Comparison of ENCODE assay signal across 3 cellular contexts in the genomic region with DNA sequence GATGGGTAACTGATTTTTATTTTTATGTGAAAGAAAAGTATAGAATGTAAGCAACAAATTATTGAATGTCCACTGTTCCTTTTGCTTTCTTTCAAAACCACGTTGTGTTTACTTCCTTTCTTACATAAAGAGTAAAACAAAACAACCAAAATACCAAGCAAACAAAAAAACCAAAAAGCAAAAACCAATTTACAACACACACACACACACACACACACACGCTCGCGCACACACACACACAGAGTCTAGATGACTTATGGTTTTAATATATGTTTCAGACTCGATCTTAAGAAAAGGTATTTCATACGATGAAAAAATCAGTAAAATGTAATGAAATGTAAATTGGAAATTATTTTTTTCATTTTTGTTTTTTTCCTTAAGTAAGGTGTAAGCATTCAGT.
TF ChIP-seq lines count a peak whose summit lies in the region.

No MANE protein-coding gene starts in this region.

TF ChIP-seq in WTC11, 78 proteins besides CTCF, POLR2A, EP300 and RAD21 (continues in another document):
- TF ChIP-seq, protein P1, sequence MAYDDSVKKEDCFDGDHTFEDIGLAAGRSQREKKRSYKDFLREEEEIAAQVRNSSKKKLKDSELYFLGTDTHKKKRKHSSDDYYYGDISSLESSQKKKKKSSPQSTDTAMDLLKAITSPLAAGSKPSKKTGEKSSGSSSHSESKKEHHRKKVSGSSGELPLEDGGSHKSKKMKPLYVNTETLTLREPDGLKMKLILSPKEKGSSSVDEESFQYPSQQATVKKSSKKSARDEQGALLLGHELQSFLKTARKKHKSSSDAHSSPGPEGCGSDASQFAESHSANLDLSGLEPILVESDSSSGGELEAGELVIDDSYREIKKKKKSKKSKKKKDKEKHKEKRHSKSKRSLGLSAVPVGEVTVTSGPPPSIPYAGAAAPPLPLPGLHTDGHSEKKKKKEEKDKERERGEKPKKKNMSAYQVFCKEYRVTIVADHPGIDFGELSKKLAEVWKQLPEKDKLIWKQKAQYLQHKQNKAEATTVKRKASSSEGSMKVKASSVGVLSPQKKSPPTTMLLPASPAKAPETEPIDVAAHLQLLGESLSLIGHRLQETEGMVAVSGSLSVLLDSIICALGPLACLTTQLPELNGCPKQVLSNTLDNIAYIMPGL (CRISPR knock-in tag; IDR thresholded peaks at IDR 0.05): no peak
- TF ChIP-seq CREB1 (CRISPR knock-in tag; IDR thresholded peaks at IDR 0.05) (no peak), ZBTB43 (CRISPR knock-in tag; IDR thresholded peaks at IDR 0.05) (no peak), SOX15 (CRISPR knock-in tag; IDR thresholded peaks at IDR 0.05) (no peak), ZNF281 (CRISPR knock-in tag; IDR thresholded peaks at IDR 0.05) (no peak)
- TF ChIP-seq, protein P2, sequence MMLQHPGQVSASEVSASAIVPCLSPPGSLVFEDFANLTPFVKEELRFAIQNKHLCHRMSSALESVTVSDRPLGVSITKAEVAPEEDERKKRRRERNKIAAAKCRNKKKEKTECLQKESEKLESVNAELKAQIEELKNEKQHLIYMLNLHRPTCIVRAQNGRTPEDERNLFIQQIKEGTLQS (CRISPR knock-in tag; conservative IDR thresholded peaks at IDR 0.05): no peak

TF ChIP-seq in endothelial cell of umbilical vein, 7 proteins besides CTCF, POLR2A, EP300 and RAD21 (continued from another document):
- no peak for TF ChIP-seq FOS (IDR thresholded peaks at IDR 0.05; ENCODE audit: borderline replicate concordance, insufficient read depth, low read length)
- TF ChIP-seq, protein P3, sequence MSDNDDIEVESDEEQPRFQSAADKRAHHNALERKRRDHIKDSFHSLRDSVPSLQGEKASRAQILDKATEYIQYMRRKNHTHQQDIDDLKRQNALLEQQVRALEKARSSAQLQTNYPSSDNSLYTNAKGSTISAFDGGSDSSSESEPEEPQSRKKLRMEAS (IDR thresholded peaks at IDR 0.05; ENCODE audit: insufficient read depth, insufficient read length): no peak
- no peak for TF ChIP-seq MYC (IDR thresholded peaks at IDR 0.05; ENCODE audit: low read depth, low read length)
- no peak for TF ChIP-seq EZH2 (IDR thresholded peaks at IDR 0.05; ENCODE audit: borderline replicate concordance, low read depth, low read length, severe bottlenecking)
- no peak for TF ChIP-seq POLR2AphosphoS5 (IDR thresholded peaks at IDR 0.05; ENCODE audit: insufficient read depth, low read depth, low read length)

TF ChIP-seq in HepG2, 621 proteins besides CTCF, POLR2A, EP300 and RAD21:
- TF ChIP-seq, protein P4, sequence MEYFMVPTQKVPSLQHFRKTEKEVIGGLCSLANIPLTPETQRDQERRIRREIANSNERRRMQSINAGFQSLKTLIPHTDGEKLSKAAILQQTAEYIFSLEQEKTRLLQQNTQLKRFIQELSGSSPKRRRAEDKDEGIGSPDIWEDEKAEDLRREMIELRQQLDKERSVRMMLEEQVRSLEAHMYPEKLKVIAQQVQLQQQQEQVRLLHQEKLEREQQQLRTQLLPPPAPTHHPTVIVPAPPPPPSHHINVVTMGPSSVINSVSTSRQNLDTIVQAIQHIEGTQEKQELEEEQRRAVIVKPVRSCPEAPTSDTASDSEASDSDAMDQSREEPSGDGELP (IDR thresholded peaks at IDR 0.05; ENCODE audit: borderline replicate concordance, low read depth): no peak
- TF ChIP-seq PREB (CRISPR knock-in tag; IDR thresholded peaks at IDR 0.05): no peak
- TF ChIP-seq KLF13 (CRISPR knock-in tag; IDR thresholded peaks at IDR 0.05): no peak
- TF ChIP-seq MXI1 (IDR thresholded peaks at IDR 0.05; ENCODE audit: borderline replicate concordance, low read depth, low read length): no peak
- TF ChIP-seq ZNF878 (CRISPR knock-in tag; IDR thresholded peaks at IDR 0.05): no peak
- no peak for TF ChIP-seq ZFYVE20 (CRISPR knock-in tag; IDR thresholded peaks at IDR 0.05; ENCODE audit: borderline replicate concordance, low read depth)
- no peak for TF ChIP-seq POLR2G (IDR thresholded peaks at IDR 0.05; ENCODE audit: low read depth, low read length)
- TF ChIP-seq AGO2 (optimal IDR thresholded peaks at IDR 0.05; ENCODE audit: low read depth, low read length): no peak
- no peak for TF ChIP-seq ZFAT (CRISPR knock-in tag; conservative IDR thresholded peaks at IDR 0.05)
- TF ChIP-seq NFE2L1 (CRISPR knock-in tag; IDR thresholded peaks at IDR 0.05; ENCODE audit: borderline replicate concordance): no peak
- TF ChIP-seq KMT2A (CRISPR knock-in tag; IDR thresholded peaks at IDR 0.05): no peak
- TF ChIP-seq ZNF235 (CRISPR knock-in tag; IDR thresholded peaks at IDR 0.05; ENCODE audit: borderline replicate concordance): no peak
- no peak for TF ChIP-seq NFYB (CRISPR knock-in tag; IDR thresholded peaks at IDR 0.05)
- no peak for TF ChIP-seq POGZ (CRISPR knock-in tag; IDR thresholded peaks at IDR 0.05)
- no peak for TF ChIP-seq ZNF766 (CRISPR knock-in tag; IDR thresholded peaks at IDR 0.05; ENCODE audit: borderline replicate concordance)
- no peak for TF ChIP-seq GFI1 (CRISPR knock-in tag; IDR thresholded peaks at IDR 0.05; ENCODE audit: borderline replicate concordance)
- TF ChIP-seq GMEB1 (CRISPR knock-in tag; IDR thresholded peaks at IDR 0.05; ENCODE audit: borderline replicate concordance): no peak
- TF ChIP-seq GATA4 (IDR thresholded peaks at IDR 0.05; ENCODE audit: borderline replicate concordance, low read depth): no peak
- no peak for TF ChIP-seq MXD4 (CRISPR knock-in tag; IDR thresholded peaks at IDR 0.05)
